ENCODE assay signal across 23 cellular contexts in genomic region chr4:115396034-115396433, GRCh38.
"Had no signal": no experiment of that assay in that cellular context is flagged by ENCODE, and none has a peak within 500 bp of the region (broad histone marks: within the 10 kb centered on the region; RNA-seq: fewer than 3 reads in every experiment).

No MANE protein-coding gene starts in this region.

- H3K36me3 Mint-ChIP-seq: naive thymus-derived CD8-positive, alpha-beta T cell; stimulated activated naive B cell treated with anti-CD40 and anti-IgM and Interleukin-4, amounts not matched to agents 10 μg/mL and 1 μg/mL and 100 μg/mL, for 72 hours had no signal

- H3K4me3 Mint-ChIP-seq: naive thymus-derived CD8-positive, alpha-beta T cell; nephron progenitor cell; stimulated activated naive B cell treated with anti-CD40 and anti-IgM and Interleukin-4, amounts not matched to agents 10 μg/mL and 1 μg/mL and 100 μg/mL, for 72 hours; stimulated activated naive CD8-positive, alpha-beta T cell treated with anti-CD3 and anti-CD28 coated beads, Interleukin-15, Interleukin-2, amounts not matched to agents 100 ng/mL and 50 ng/mL, for 24 hours had no signal

- DNase-seq: dorsolateral prefrontal cortex; effector CD4-positive, alpha-beta T cell; foreskin fibroblast; gastrocnemius medialis; head of caudate nucleus; left ventricle myocardium superior; lower lobe of right lung; naive thymus-derived CD8-positive, alpha-beta T cell; nephron progenitor cell; nucleus accumbens; ovary; psoas muscle; right cardiac atrium; sigmoid colon; stimulated activated CD4-positive, alpha-beta T cell treated with anti-CD3 and anti-CD28 coated beads, Interleukin-2, amount 100 ng/mL, for 24 hours; stimulated activated CD4-positive, alpha-beta T cell treated with anti-CD3 and anti-CD28 coated beads, Interleukin-4, amount 100 ng/mL, for 24 hours; stimulated activated naive B cell treated with anti-CD40 and anti-IgM and Interleukin-4, amounts not matched to agents 10 μg/mL and 1 μg/mL and 100 μg/mL, for 72 hours; upper lobe of left lung had no signal

- H3K27me3 Mint-ChIP-seq: naive thymus-derived CD8-positive, alpha-beta T cell; stimulated activated naive B cell treated with anti-CD40 and anti-IgM and Interleukin-4, amounts not matched to agents 10 μg/mL and 1 μg/mL and 100 μg/mL, for 72 hours; stimulated activated naive CD8-positive, alpha-beta T cell treated with anti-CD3 and anti-CD28 coated beads, Interleukin-15, Interleukin-2, amounts not matched to agents 100 ng/mL and 50 ng/mL, for 24 hours had no signal

- H3K27ac ChIP-seq: dorsolateral prefrontal cortex, epithelial cell of prostate, gastrocnemius medialis, lower lobe of right lung, ovary, psoas muscle, sigmoid colon, thoracic aorta, tibial nerve, upper lobe of left lung had no signal

- H3K4me3 ChIP-seq: dorsolateral prefrontal cortex, gastrocnemius medialis, lower lobe of right lung, ovary, psoas muscle, sigmoid colon, thoracic aorta, tibial nerve, upper lobe of left lung had no signal

- H3K4me1 Mint-ChIP-seq: naive thymus-derived CD8-positive, alpha-beta T cell; nephron progenitor cell; stimulated activated naive B cell treated with anti-CD40 and anti-IgM and Interleukin-4, amounts not matched to agents 10 μg/mL and 1 μg/mL and 100 μg/mL, for 72 hours had no signal

- H3K27ac Mint-ChIP-seq: naive thymus-derived CD8-positive, alpha-beta T cell; nephron progenitor cell; stimulated activated naive B cell treated with anti-CD40 and anti-IgM and Interleukin-4, amounts not matched to agents 10 μg/mL and 1 μg/mL and 100 μg/mL, for 72 hours; stimulated activated naive CD8-positive, alpha-beta T cell treated with anti-CD3 and anti-CD28 coated beads, Interleukin-15, Interleukin-2, amounts not matched to agents 100 ng/mL and 50 ng/mL, for 24 hours had no signal

- H3K27me3 ChIP-seq: dorsolateral prefrontal cortex, gastrocnemius medialis, ovary, sigmoid colon, tibial nerve, upper lobe of left lung had no signal

- ATAC-seq: esophagus mucosa; gastrocnemius medialis; left ventricle myocardium superior; lower lobe of right lung; naive thymus-derived CD8-positive, alpha-beta T cell; psoas muscle; right cardiac atrium had no signal
